Comparison of ENCODE assay signal across 8 cellular contexts in genomic region chr20:62141397-62142251, GRCh38. TPM values are rescaled to one million over a fixed set of nuclear protein-coding genes. Genes with fewer than 3 reads are reported as not detected.
DNase-seq lines count a peak whose midpoint lies in the region; ATAC-seq, FAIRE-seq and TF ChIP-seq lines count a peak whose summit lies in the region.

No MANE protein-coding gene starts in this region.

- DNase-seq in activated CD4-positive, CD25-positive, alpha-beta regulatory T cell treated with anti-CD3 and anti-CD28 coated beads, Interleukin-2, amount 50 U/mL, for 72 hours = no peak
- DNase-seq in NAMALWA (ENCODE audit: low spot score) (peak; percentile 38), GM12878 (ENCODE audit: low read depth, low spot score) (no peak), HepG2 (ENCODE audit: low spot score) (peak; percentile 64), thoracic aorta (ENCODE audit: low spot score) (no peak), RCC 7860 (ENCODE audit: low spot score) (no peak)

- POLR2A ChIA-PET in GM12878 (lab: Charles Lee) (interaction anchor here (0.6 to 1.7 kb wide), 5 partner anchors 14 to 51 kb away, joined by 3 to 8 read pairs (median 4); no protein-coding TSS in a partner anchor), HepG2 (lab: Yijun Ruan, JAX) (interaction anchor here (1.0 to 3.4 kb wide), 10 partner anchors 9 to 234 kb away, joined by 3 to 45 read pairs (median 4); partner anchors contain the start of genes LSM14B and TAF4)

- in situ Hi-C loops in GM12878 (cut with MboI) = no loop called here
- in situ Hi-C loops in HepG2 (cut with HindIII; ENCODE audit: extremely low pct_ligation_motif_present, low pct_unique_long_range_greater_than_20kb) = loop anchor here (5.0 kb wide), 1 partner anchor 129 kb away; no protein-coding TSS in a partner anchor

- peak; percentile 78 for FAIRE-seq in GM12878 (lab: Jason Lieb, UNC)
- FAIRE-seq in HepG2 (lab: Jason Lieb, UNC) = peak; percentile 37
- FAIRE-seq in RCC 7860 (lab: Jason Lieb, UNC) = no peak

- SMC1A ChIA-PET in GM12878 (lab: Charles Lee; ENCODE audit: uncharacterized antibody, unreplicated experiment) = interaction anchor here (0.5 to 2.0 kb wide), 5 partner anchors 14 to 1488 kb away, joined by 4 to 14 read pairs (median 6); no protein-coding TSS in a partner anchor

- H3K4me2 ChIP-seq in GM12878 (ENCODE audit: control insufficient read depth, insufficient read depth) = peak overlapping the region; percentile 95
- peak overlapping the region; percentile 90 for H3K4me2 ChIP-seq in HepG2 (ENCODE audit: low read depth, low read length)

- peaks cover 25 to 37% of the 10 kb centered on the region in 2 experiments for H3K36me3 ChIP-seq in GM12878 (ENCODE audit: control insufficient read depth in 2 of 2, insufficient read depth in 2 of 2, low read length in 1 of 2)
- peaks cover 29 to 43% of the 10 kb centered on the region in 2 experiments for H3K36me3 ChIP-seq in HepG2 (replicated peaks in 1 of 2; ENCODE audit: control insufficient read depth in 1 of 2, insufficient read depth in 2 of 2, low read length in 2 of 2)
- H3K36me3 ChIP-seq in thoracic aorta = peaks cover 37% of the 10 kb centered on the region

- intact Hi-C loops in GM12878 (cut with micrococcal nuclease; ENCODE audit: unreplicated experiment) (loop anchor here (2.0 to 5.0 kb wide), 2 partner anchors 19 to 79 kb away; partner anchors contain the start of gene LSM14B), HepG2 (cut with micrococcal nuclease; ENCODE audit: unreplicated experiment) (no loop called here)

- TF ChIP-seq CTCF in GM12878 (IDR thresholded peaks at IDR 0.05 in 2 of 3, conservative IDR thresholded peaks at IDR 0.05 in 1 of 3; ENCODE audit: control insufficient read depth in 2 of 3, extremely low read depth in 1 of 3, insufficient read depth in 1 of 3, low read depth in 3 of 3, low read length in 3 of 3) (peak; percentile 23 to 59 (median 48); a peak in 5 of 6 replicates), HepG2 (CRISPR knock-in tag; IDR thresholded peaks at IDR 0.05) (peak; percentile 75), thoracic aorta (IDR thresholded peaks at IDR 0.05) (no peak)

- no peak for TF ChIP-seq EP300 in GM12878 (IDR thresholded peaks at IDR 0.05; ENCODE audit: borderline replicate concordance in 1 of 2, control insufficient read depth in 1 of 2, low read depth in 2 of 2, low read length in 2 of 2)
- TF ChIP-seq EP300 in HepG2 (IDR thresholded peaks at IDR 0.05; ENCODE audit: low read depth in 2 of 2, low read length in 2 of 2) = no peak
- TF ChIP-seq EP300 in HepG2 (CRISPR knock-in tag; IDR thresholded peaks at IDR 0.05; ENCODE audit: borderline replicate concordance) = no peak

- H3K27me3 ChIP-seq in GM12878 (replicated peaks in 1 of 2; ENCODE audit: control insufficient read depth in 2 of 2, insufficient read depth in 2 of 2, low read length in 1 of 2) (no peaks in the 10 kb centered on the region), HepG2 (ENCODE audit: control insufficient read depth in 1 of 2, insufficient read depth in 2 of 2, low read length in 2 of 2) (no peaks in the 10 kb centered on the region; a peak in 1 of 5 replicates), thoracic aorta (replicated peaks; ENCODE audit: insufficient read depth) (no peaks in the 10 kb centered on the region)

- no peak for TF ChIP-seq POLR2A in GM12878 (IDR thresholded peaks at IDR 0.05; ENCODE audit: low read depth, low read length)
- TF ChIP-seq POLR2A in HepG2 (IDR thresholded peaks at IDR 0.05; ENCODE audit: insufficient read depth in 1 of 2, low read depth in 2 of 2, low read length in 2 of 2) = peak in 1 of 2 experiments; percentile 7; a peak in 1 of 4 replicates

- H3K4me3 ChIP-seq in GM12878 = peak overlapping the region; percentile 93
- peak overlapping the region; percentile 87 to 93 (median 88) for H3K4me3 ChIP-seq in HepG2 (replicated peaks in 1 of 3; ENCODE audit: insufficient read depth in 1 of 3, low read depth in 2 of 3, low read length in 3 of 3)
- peak overlapping the region; percentile 89 for H3K4me3 ChIP-seq in thoracic aorta

- RAD21 ChIA-PET in GM12878 (lab: Charles Lee; ENCODE audit: unreplicated experiment) = interaction anchor here (0.8 to 1.9 kb wide), 3 partner anchors 20 to 131 kb away, joined by 3 to 16 read pairs (median 7); partner anchors contain the start of gene LSM14B

- TF ChIP-seq RAD21 in GM12878 (IDR thresholded peaks at IDR 0.05; ENCODE audit: insufficient read depth, low read depth, low read length) (no peak), HepG2 (CRISPR knock-in tag; IDR thresholded peaks at IDR 0.05) (no peak; the same call in 1 of the 2 replicates)

- CTCF ChIA-PET in GM12878 (lab: Yijun Ruan, JAX) (interaction anchor here (0.9 to 1.8 kb wide), 7 partner anchors 9 to 133 kb away, joined by 3 to 26 read pairs (median 5); partner anchors contain the start of gene LSM14B), HepG2 (lab: Yijun Ruan, JAX; ENCODE audit: low intra/inter-chr PET ratio, low total read pairs) (interaction anchor here (0.5 to 3.5 kb wide), 3 partner anchors 15 to 131 kb away, joined by 3 to 13 read pairs (median 4); no protein-coding TSS in a partner anchor)

- H3K79me2 ChIP-seq in GM12878 (ENCODE audit: control insufficient read depth, insufficient read depth, low read length) (peaks cover 71% of the 10 kb centered on the region), HepG2 (ENCODE audit: insufficient read depth, low read length) (peaks cover 68% of the 10 kb centered on the region)

- 10% methylated on average over 14 of the region's 14 CpGs for WGBS in GM12878 (ENCODE audit: insufficient coverage, insufficient replicate concordance, low lambda C conversion rate, missing lambda C conversion rate)
- 19% methylated on average over 13 of the region's 14 CpGs for WGBS in HepG2 (ENCODE audit: low lambda C conversion rate)

- H3K9me3 ChIP-seq in GM12878 (replicated peaks; ENCODE audit: control insufficient read depth, insufficient read depth, low read length) = no peaks in the 10 kb centered on the region
- no peaks in the 10 kb centered on the region for H3K9me3 ChIP-seq in HepG2 (ENCODE audit: low read length)
- no peaks in the 10 kb centered on the region for H3K9me3 ChIP-seq in thoracic aorta

- peak overlapping the region; percentile 90 for H3K9ac ChIP-seq in GM12878 (ENCODE audit: control insufficient read depth, insufficient read depth, low read length)
- H3K9ac ChIP-seq in HepG2 (ENCODE audit: insufficient read depth, low read depth, low read length) = peak overlapping the region; percentile 90

- H4K20me1 ChIP-seq in GM12878 (ENCODE audit: control insufficient read depth, insufficient read depth) (peaks cover 16% of the 10 kb centered on the region), HepG2 (ENCODE audit: insufficient read depth, low read length) (peaks cover 57% of the 10 kb centered on the region)

- H3K4me1 ChIP-seq in GM12878 (ENCODE audit: control insufficient read depth, insufficient read depth, low read length) = peaks cover 12% of the 10 kb centered on the region
- H3K4me1 ChIP-seq in HepG2 (ENCODE audit: insufficient read depth, low read length) = peaks cover 43% of the 10 kb centered on the region
- H3K4me1 ChIP-seq in thoracic aorta (ENCODE audit: control insufficient read depth in 1 of 2, low read depth in 2 of 2) = peaks cover 25 to 43% of the 10 kb centered on the region in 2 donors

- ATAC-seq in activated CD4-positive, CD25-positive, alpha-beta regulatory T cell treated with anti-CD3 and anti-CD28 coated beads, Interleukin-2, amount 50 U/mL, for 24 hours = peak; percentile 9 to 11
- ATAC-seq in GM12878 (peak; percentile 44), HepG2 (peak; percentile 22), thoracic aorta (ENCODE audit: insufficient number of reproducible peaks, low FRiP score, low read depth) (no peak), HG02884 (IDR thresholded peaks at IDR 0.05; ENCODE audit: unreplicated experiment) (no peak)

- H2AFZ ChIP-seq in GM12878 (ENCODE audit: control insufficient read depth, low read depth, low read length) (no peak overlapping the region), HepG2 (ENCODE audit: low read length) (no peak overlapping the region)

- peak overlapping the region; percentile 80 for H3K27ac ChIP-seq in GM12878 (ENCODE audit: control insufficient read depth, insufficient read depth)
- H3K27ac ChIP-seq in HepG2 (ENCODE audit: extremely low read length, insufficient read depth, low read length) = peak overlapping the region; percentile 72
- H3K27ac ChIP-seq in thoracic aorta = peak overlapping the region in 1 of 2 donors; percentile 84

- BruUV-seq in GM12878 (replicated peaks; lab: Mats Ljungman, UMichigan) (no TSS peak), HepG2 (replicated peaks; lab: Mats Ljungman, UMichigan) (TSS peak; percentile 42)

RNA-seq across cellular contexts. Expression of gene PSMA7, which starts 1.6 kb away (rescaled TPM):
- total RNA-seq in GM12878 (2013; cell fraction: nucleolus; rRNA removed) = 59.7 and 68.2 TPM in 2 replicates
- total RNA-seq in GM12878 (2014; rRNA removed) (323 and 324 TPM in 2 replicates), GM12878 (2014; rRNA removed; fragmentation: Illumina TruSeq; extraction: Trizol) (210 and 216 TPM in 2 replicates), GM12878 (2021) (348 and 359 TPM in 2 replicates), HepG2 (2016; rRNA removed; fragmentation: Illumina TruSeq; extraction: Trizol) (531 and 639 TPM in 2 replicates), thoracic aorta (100 to 1,000 TPM; 185 to 228 TPM)
- polyA plus RNA-seq in GM12878 (2011; ENCODE audit: low read depth) = 125 TPM
- polyA plus RNA-seq in GM12878 (2011; rRNA removed) (273 and 397 TPM in 2 replicates), GM12878 (2014; fragmentation: Illumina TruSeq; extraction: Trizol) (131 and 219 TPM in 2 replicates), GM12878 (2014; fragmentation: Nextera tagmentation; extraction: Ambion mirVana) (100 to 1,000 TPM; 333 to 546 TPM), GM12878 (2014; rRNA removed) (369 and 389 TPM in 2 replicates), GM12878 (2016; fragmentation: Nextera tagmentation; extraction: Ambion mirVana) (100 to 1,000 TPM; 824 to 857 TPM), HepG2 (2011; rRNA removed) (571 and 631 TPM in 2 replicates)
- polyA plus RNA-seq in GM12878 (2011; cell fraction: cytosol; rRNA removed) = 444 and 554 TPM in 2 replicates
- 378 and 385 TPM in 2 replicates for polyA plus RNA-seq in GM12878 (2011; cell fraction: nucleus; rRNA removed)
- 199 and 211 TPM in 2 replicates for polyA plus RNA-seq in GM12878 (2012)
- 170 and 184 TPM in 2 replicates for polyA minus RNA-seq in GM12878 (2011; rRNA and poly(A)+ RNA removed)
- 58.0 and 86.2 TPM in 2 replicates for polyA minus RNA-seq in GM12878 (2011; cell fraction: cytosol; rRNA and poly(A)+ RNA removed)
- 32.9 and 52.9 TPM in 2 replicates for polyA minus RNA-seq in GM12878 (2011; cell fraction: nucleus; rRNA and poly(A)+ RNA removed)
- 280 and 300 TPM in 2 replicates for total RNA-seq in HepG2 (2016; cell fraction: cytosol; rRNA removed; fragmentation: Illumina TruSeq; extraction: Trizol; ENCODE audit: low read depth)
- 555 and 661 TPM in 2 replicates for total RNA-seq in HepG2 (2016; cell fraction: insoluble cytoplasmic fraction; rRNA removed; fragmentation: Illumina TruSeq; extraction: Trizol)
- 259 and 300 TPM in 2 replicates for total RNA-seq in HepG2 (2016; cell fraction: membrane; rRNA removed; fragmentation: Illumina TruSeq; extraction: Trizol)
- total RNA-seq in HepG2 (2016; cell fraction: nucleus; rRNA removed; fragmentation: Illumina TruSeq; extraction: Trizol) = 259 and 270 TPM in 2 replicates
- 539 and 602 TPM in 2 replicates for polyA plus RNA-seq in HepG2 (2011; cell fraction: cytosol; rRNA removed)
- 375 and 401 TPM in 2 replicates for polyA plus RNA-seq in HepG2 (2011; cell fraction: nucleus; rRNA removed)
- polyA plus RNA-seq in HepG2 (2012) = 283 and 330 TPM in 2 replicates
- 290 and 328 TPM in 2 replicates for polyA plus RNA-seq in HepG2 (2016; cell fraction: cytosol; fragmentation: Illumina TruSeq; extraction: Trizol; ENCODE audit: low read depth)
- polyA plus RNA-seq in HepG2 (2016; cell fraction: insoluble cytoplasmic fraction; fragmentation: Illumina TruSeq; extraction: Trizol; ENCODE audit: low read depth) = 656 and 720 TPM in 2 replicates
- polyA plus RNA-seq in HepG2 (2016; cell fraction: membrane; fragmentation: Illumina TruSeq; extraction: Trizol; ENCODE audit: low read depth) = 233 and 270 TPM in 2 replicates
- polyA plus RNA-seq in HepG2 (2016; cell fraction: nucleus; fragmentation: Illumina TruSeq; extraction: Trizol; ENCODE audit: insufficient read depth, low read depth) = 418 and 431 TPM in 2 replicates
- 380 and 541 TPM in 2 replicates for polyA minus RNA-seq in HepG2 (2011; rRNA and poly(A)+ RNA removed; ENCODE audit: low replicate concordance)
- 93.0 and 111 TPM in 2 replicates for polyA minus RNA-seq in HepG2 (2011; cell fraction: cytosol; rRNA and poly(A)+ RNA removed)
- polyA minus RNA-seq in HepG2 (2011; cell fraction: nucleus; rRNA and poly(A)+ RNA removed) = 111 and 120 TPM in 2 replicates

RNA-seq across cellular contexts. Expression of gene SS18L1, which starts 1.9 kb away (rescaled TPM):
- total RNA-seq in GM12878 (2013; cell fraction: nucleolus; rRNA removed) = 55.6 and 59.3 TPM in 2 replicates
- total RNA-seq in GM12878 (2014; rRNA removed) (8.1 and 12.4 TPM in 2 replicates), GM12878 (2014; rRNA removed; fragmentation: Illumina TruSeq; extraction: Trizol) (6.1 and 6.6 TPM in 2 replicates), GM12878 (2021) (10.4 and 11.1 TPM in 2 replicates), HepG2 (2016; rRNA removed; fragmentation: Illumina TruSeq; extraction: Trizol) (15.3 and 17.8 TPM in 2 replicates), thoracic aorta (10 to 100 TPM; 10.7 to 21.7 TPM)
- polyA plus RNA-seq in GM12878 (2011; ENCODE audit: low read depth) = 2.8 TPM
- polyA plus RNA-seq in GM12878 (2011; rRNA removed) (11.7 and 12.1 TPM in 2 replicates), GM12878 (2014; fragmentation: Illumina TruSeq; extraction: Trizol) (7.0 and 8.2 TPM in 2 replicates), GM12878 (2014; fragmentation: Nextera tagmentation; extraction: Ambion mirVana) (1 to 10 TPM; 1.8 to 2.2 TPM), GM12878 (2014; rRNA removed) (20.0 and 21.8 TPM in 2 replicates), GM12878 (2016; fragmentation: Nextera tagmentation; extraction: Ambion mirVana) (1 to 10 TPM; 2.4 to 2.8 TPM), HepG2 (2011; rRNA removed) (27.6 and 32.0 TPM in 2 replicates)
- polyA plus RNA-seq in GM12878 (2011; cell fraction: cytosol; rRNA removed) = 8.8 and 17.7 TPM in 2 replicates
- 46.7 and 57.7 TPM in 2 replicates for polyA plus RNA-seq in GM12878 (2011; cell fraction: nucleus; rRNA removed)
- 6.1 and 8.3 TPM in 2 replicates for polyA plus RNA-seq in GM12878 (2012)
- polyA minus RNA-seq in GM12878 (2011; rRNA and poly(A)+ RNA removed) = 9.8 and 20.6 TPM in 2 replicates
- polyA minus RNA-seq in GM12878 (2011; cell fraction: cytosol; rRNA and poly(A)+ RNA removed) = 6.7 and 7.0 TPM in 2 replicates
- 13.2 and 25.6 TPM in 2 replicates for polyA minus RNA-seq in GM12878 (2011; cell fraction: nucleus; rRNA and poly(A)+ RNA removed)
- 8.6 and 10.0 TPM in 2 replicates for total RNA-seq in HepG2 (2016; cell fraction: cytosol; rRNA removed; fragmentation: Illumina TruSeq; extraction: Trizol; ENCODE audit: low read depth)
- 14.3 and 17.3 TPM in 2 replicates for total RNA-seq in HepG2 (2016; cell fraction: insoluble cytoplasmic fraction; rRNA removed; fragmentation: Illumina TruSeq; extraction: Trizol)
- total RNA-seq in HepG2 (2016; cell fraction: membrane; rRNA removed; fragmentation: Illumina TruSeq; extraction: Trizol) = 13.2 and 13.6 TPM in 2 replicates
- total RNA-seq in HepG2 (2016; cell fraction: nucleus; rRNA removed; fragmentation: Illumina TruSeq; extraction: Trizol) = 21.3 and 26.0 TPM in 2 replicates
- polyA plus RNA-seq in HepG2 (2011; cell fraction: cytosol; rRNA removed) = 13.9 and 24.3 TPM in 2 replicates
- polyA plus RNA-seq in HepG2 (2011; cell fraction: nucleus; rRNA removed) = 94.6 and 141 TPM in 2 replicates
- polyA plus RNA-seq in HepG2 (2012) = 16.9 and 17.6 TPM in 2 replicates
- polyA plus RNA-seq in HepG2 (2016; cell fraction: cytosol; fragmentation: Illumina TruSeq; extraction: Trizol; ENCODE audit: low read depth) = 2.6 and 2.8 TPM in 2 replicates
- 12.8 and 13.4 TPM in 2 replicates for polyA plus RNA-seq in HepG2 (2016; cell fraction: insoluble cytoplasmic fraction; fragmentation: Illumina TruSeq; extraction: Trizol; ENCODE audit: low read depth)
- polyA plus RNA-seq in HepG2 (2016; cell fraction: membrane; fragmentation: Illumina TruSeq; extraction: Trizol; ENCODE audit: low read depth) = 5.4 and 6.3 TPM in 2 replicates
- polyA plus RNA-seq in HepG2 (2016; cell fraction: nucleus; fragmentation: Illumina TruSeq; extraction: Trizol; ENCODE audit: insufficient read depth, low read depth) = 60.6 and 69.1 TPM in 2 replicates
- 32.8 and 53.5 TPM in 2 replicates for polyA minus RNA-seq in HepG2 (2011; rRNA and poly(A)+ RNA removed; ENCODE audit: low replicate concordance)
- polyA minus RNA-seq in HepG2 (2011; cell fraction: cytosol; rRNA and poly(A)+ RNA removed) = 14.5 and 16.4 TPM in 2 replicates
- 30.1 and 33.4 TPM in 2 replicates for polyA minus RNA-seq in HepG2 (2011; cell fraction: nucleus; rRNA and poly(A)+ RNA removed)

RNA-seq across cellular contexts. Expression of gene LSM14B, which starts 19.3 kb away (rescaled TPM):
- total RNA-seq in GM12878 (2013; cell fraction: nucleolus; rRNA removed) = 29.3 TPM in 2 replicates
- 18.0 and 18.9 TPM in 2 replicates for total RNA-seq in GM12878 (2014; rRNA removed)
- total RNA-seq in GM12878 (2014; rRNA removed; fragmentation: Illumina TruSeq; extraction: Trizol) = 13.3 and 16.2 TPM in 2 replicates
- total RNA-seq in GM12878 (2021) = 34.3 and 34.9 TPM in 2 replicates
- polyA plus RNA-seq in GM12878 (2011; ENCODE audit: low read depth) = 10.6 TPM
- polyA plus RNA-seq in GM12878 (2011; rRNA removed) = 25.5 and 33.2 TPM in 2 replicates
- polyA plus RNA-seq in GM12878 (2011; cell fraction: cytosol; rRNA removed) = 30.6 and 42.4 TPM in 2 replicates
- 49.4 and 55.9 TPM in 2 replicates for polyA plus RNA-seq in GM12878 (2011; cell fraction: nucleus; rRNA removed)
- polyA plus RNA-seq in GM12878 (2012) = 26.7 and 32.9 TPM in 2 replicates
- 8.9 and 15.1 TPM in 2 replicates for polyA plus RNA-seq in GM12878 (2014; fragmentation: Illumina TruSeq; extraction: Trizol)
- 1 to 10 TPM in 1 of 2 experiments, under 1 TPM in 1; 0.56 to 1.8 TPM for polyA plus RNA-seq in GM12878 (2014; fragmentation: Nextera tagmentation; extraction: Ambion mirVana)
- 29.6 and 30.3 TPM in 2 replicates for polyA plus RNA-seq in GM12878 (2014; rRNA removed)
- polyA plus RNA-seq in GM12878 (2016; fragmentation: Nextera tagmentation; extraction: Ambion mirVana) = 1 to 10 TPM in 1 of 2 experiments, under 1 TPM in 1; 0.79 to 1.4 TPM
- polyA minus RNA-seq in GM12878 (2011; rRNA and poly(A)+ RNA removed) = 25.7 and 36.1 TPM in 2 replicates
- 15.6 and 16.8 TPM in 2 replicates for polyA minus RNA-seq in GM12878 (2011; cell fraction: cytosol; rRNA and poly(A)+ RNA removed)
- 12.8 and 25.0 TPM in 2 replicates for polyA minus RNA-seq in GM12878 (2011; cell fraction: nucleus; rRNA and poly(A)+ RNA removed)
- total RNA-seq in HepG2 (2016; rRNA removed; fragmentation: Illumina TruSeq; extraction: Trizol) = 77.7 and 79.2 TPM in 2 replicates
- total RNA-seq in HepG2 (2016; cell fraction: cytosol; rRNA removed; fragmentation: Illumina TruSeq; extraction: Trizol; ENCODE audit: low read depth) = 24.5 and 25.5 TPM in 2 replicates
- 67.6 and 79.5 TPM in 2 replicates for total RNA-seq in HepG2 (2016; cell fraction: insoluble cytoplasmic fraction; rRNA removed; fragmentation: Illumina TruSeq; extraction: Trizol)
- total RNA-seq in HepG2 (2016; cell fraction: membrane; rRNA removed; fragmentation: Illumina TruSeq; extraction: Trizol) = 64.7 and 64.9 TPM in 2 replicates
- 45.7 and 51.1 TPM in 2 replicates for total RNA-seq in HepG2 (2016; cell fraction: nucleus; rRNA removed; fragmentation: Illumina TruSeq; extraction: Trizol)
- 43.3 and 50.4 TPM in 2 replicates for polyA plus RNA-seq in HepG2 (2011; rRNA removed)
- 24.6 and 38.4 TPM in 2 replicates for polyA plus RNA-seq in HepG2 (2011; cell fraction: cytosol; rRNA removed)
- polyA plus RNA-seq in HepG2 (2011; cell fraction: nucleus; rRNA removed) = 68.1 and 80.1 TPM in 2 replicates
- polyA plus RNA-seq in HepG2 (2012) = 35.5 and 43.9 TPM in 2 replicates
- polyA plus RNA-seq in HepG2 (2016; cell fraction: cytosol; fragmentation: Illumina TruSeq; extraction: Trizol; ENCODE audit: low read depth) = 15.6 and 19.3 TPM in 2 replicates
- polyA plus RNA-seq in HepG2 (2016; cell fraction: insoluble cytoplasmic fraction; fragmentation: Illumina TruSeq; extraction: Trizol; ENCODE audit: low read depth) = 70.8 and 83.3 TPM in 2 replicates
- polyA plus RNA-seq in HepG2 (2016; cell fraction: membrane; fragmentation: Illumina TruSeq; extraction: Trizol; ENCODE audit: low read depth) = 38.0 and 40.1 TPM in 2 replicates
- polyA plus RNA-seq in HepG2 (2016; cell fraction: nucleus; fragmentation: Illumina TruSeq; extraction: Trizol; ENCODE audit: insufficient read depth, low read depth) = 84.6 and 88.2 TPM in 2 replicates
- 41.0 and 77.9 TPM in 2 replicates for polyA minus RNA-seq in HepG2 (2011; rRNA and poly(A)+ RNA removed; ENCODE audit: low replicate concordance)
- 22.8 and 27.3 TPM in 2 replicates for polyA minus RNA-seq in HepG2 (2011; cell fraction: cytosol; rRNA and poly(A)+ RNA removed)
- 35.0 and 37.7 TPM in 2 replicates for polyA minus RNA-seq in HepG2 (2011; cell fraction: nucleus; rRNA and poly(A)+ RNA removed)
- 10 to 100 TPM; 11.4 to 38.7 TPM for total RNA-seq in thoracic aorta

RNA-seq across cellular contexts. Expression of gene MTG2, which starts 41.2 kb away (rescaled TPM):
- total RNA-seq in GM12878 (2013; cell fraction: nucleolus; rRNA removed) = 48.5 and 51.0 TPM in 2 replicates
- total RNA-seq in GM12878 (2014; rRNA removed) (40.9 and 44.1 TPM in 2 replicates), GM12878 (2014; rRNA removed; fragmentation: Illumina TruSeq; extraction: Trizol) (19.3 and 28.5 TPM in 2 replicates), GM12878 (2021) (40.4 and 52.4 TPM in 2 replicates), HepG2 (2016; rRNA removed; fragmentation: Illumina TruSeq; extraction: Trizol) (31.3 and 37.8 TPM in 2 replicates), thoracic aorta (10 to 100 TPM; 28.0 to 41.8 TPM)
- 12.8 TPM for polyA plus RNA-seq in GM12878 (2011; ENCODE audit: low read depth)
- polyA plus RNA-seq in GM12878 (2011; rRNA removed) (22.2 and 32.9 TPM in 2 replicates), GM12878 (2014; fragmentation: Illumina TruSeq; extraction: Trizol) (10.4 and 31.4 TPM in 2 replicates), GM12878 (2014; fragmentation: Nextera tagmentation; extraction: Ambion mirVana) (1 to 10 TPM; 6.2 to 7.3 TPM), GM12878 (2014; rRNA removed) (44.5 and 45.2 TPM in 2 replicates), GM12878 (2016; fragmentation: Nextera tagmentation; extraction: Ambion mirVana) (10 to 100 TPM; 35.8 to 38.6 TPM), HepG2 (2011; rRNA removed) (20.4 and 22.5 TPM in 2 replicates)
- polyA plus RNA-seq in GM12878 (2011; cell fraction: cytosol; rRNA removed) = 44.6 and 54.2 TPM in 2 replicates
- polyA plus RNA-seq in GM12878 (2011; cell fraction: nucleus; rRNA removed) = 23.9 and 38.8 TPM in 2 replicates
- polyA plus RNA-seq in GM12878 (2012) = 18.6 and 25.9 TPM in 2 replicates
- 15.4 and 31.5 TPM in 2 replicates for polyA minus RNA-seq in GM12878 (2011; rRNA and poly(A)+ RNA removed)
- 6.9 and 9.5 TPM in 2 replicates for polyA minus RNA-seq in GM12878 (2011; cell fraction: cytosol; rRNA and poly(A)+ RNA removed)
- 8.2 and 26.7 TPM in 2 replicates for polyA minus RNA-seq in GM12878 (2011; cell fraction: nucleus; rRNA and poly(A)+ RNA removed)
- total RNA-seq in HepG2 (2016; cell fraction: cytosol; rRNA removed; fragmentation: Illumina TruSeq; extraction: Trizol; ENCODE audit: low read depth) = 14.9 and 15.3 TPM in 2 replicates
- total RNA-seq in HepG2 (2016; cell fraction: insoluble cytoplasmic fraction; rRNA removed; fragmentation: Illumina TruSeq; extraction: Trizol) = 30.0 and 35.2 TPM in 2 replicates
- total RNA-seq in HepG2 (2016; cell fraction: membrane; rRNA removed; fragmentation: Illumina TruSeq; extraction: Trizol) = 20.4 and 23.8 TPM in 2 replicates
- 23.8 and 28.4 TPM in 2 replicates for total RNA-seq in HepG2 (2016; cell fraction: nucleus; rRNA removed; fragmentation: Illumina TruSeq; extraction: Trizol)
- polyA plus RNA-seq in HepG2 (2011; cell fraction: cytosol; rRNA removed) = 19.5 and 23.4 TPM in 2 replicates
- polyA plus RNA-seq in HepG2 (2011; cell fraction: nucleus; rRNA removed) = 31.1 and 31.2 TPM in 2 replicates
- polyA plus RNA-seq in HepG2 (2012) = 21.4 and 26.9 TPM in 2 replicates
- polyA plus RNA-seq in HepG2 (2016; cell fraction: cytosol; fragmentation: Illumina TruSeq; extraction: Trizol; ENCODE audit: low read depth) = 13.5 and 13.6 TPM in 2 replicates
- 33.7 and 36.3 TPM in 2 replicates for polyA plus RNA-seq in HepG2 (2016; cell fraction: insoluble cytoplasmic fraction; fragmentation: Illumina TruSeq; extraction: Trizol; ENCODE audit: low read depth)
- polyA plus RNA-seq in HepG2 (2016; cell fraction: membrane; fragmentation: Illumina TruSeq; extraction: Trizol; ENCODE audit: low read depth) = 18.0 and 19.8 TPM in 2 replicates
- 87.6 and 92.7 TPM in 2 replicates for polyA plus RNA-seq in HepG2 (2016; cell fraction: nucleus; fragmentation: Illumina TruSeq; extraction: Trizol; ENCODE audit: insufficient read depth, low read depth)
- polyA minus RNA-seq in HepG2 (2011; rRNA and poly(A)+ RNA removed; ENCODE audit: low replicate concordance) = 27.2 and 36.2 TPM in 2 replicates
- 13.0 and 15.4 TPM in 2 replicates for polyA minus RNA-seq in HepG2 (2011; cell fraction: cytosol; rRNA and poly(A)+ RNA removed)
- polyA minus RNA-seq in HepG2 (2011; cell fraction: nucleus; rRNA and poly(A)+ RNA removed) = 16.7 and 20.9 TPM in 2 replicates

Comparison
In these comparisons a context has a peak if more than half of its experiments do, and no peak if none do; other contexts are left out.
1. ATAC-seq: peak in activated CD4-positive, CD25-positive, alpha-beta regulatory T cell treated with anti-CD3 and anti-CD28 coated beads, Interleukin-2, amount 50 U/mL, for 24 hours (2 of 2), GM12878 (single experiment) and HepG2 (single experiment); none in thoracic aorta (single experiment) and HG02884 (single experiment).
2. DNase-seq: peak in NAMALWA (single experiment) and HepG2 (single experiment); none in activated CD4-positive, CD25-positive, alpha-beta regulatory T cell treated with anti-CD3 and anti-CD28 coated beads, Interleukin-2, amount 50 U/mL, for 72 hours (single experiment), GM12878 (single experiment), thoracic aorta (single experiment) and RCC 7860 (single experiment).
3. Peak in every context shown above with its lines, with median percentiles within 50 percentile points of each other: H3K4me3 ChIP-seq.